8 cellular contexts compared by ENCODE assay signal in genomic region chr22:25172153-25172552, GRCh38. TPM values are rescaled to one million over a fixed set of nuclear protein-coding genes. Genes with fewer than 3 reads are reported as not detected.
DNase-seq lines count a peak whose midpoint lies in the region; ATAC-seq and TF ChIP-seq lines count a peak whose summit lies in the region.

No MANE protein-coding gene starts in this region.

- intact Hi-C loops in CD14-positive monocyte (cut with micrococcal nuclease) = no loop called here

- peaks cover 0 to 5% (median 2%) of the 10 kb centered on the region in 3 donors for H3K27me3 Mint-ChIP-seq in CD14-positive monocyte (ENCODE audit: low read depth in 3 of 3)

- H3K36me3 Mint-ChIP-seq in CD14-positive monocyte = no peaks in the 10 kb centered on the region

- ATAC-seq in GM19455 (IDR thresholded peaks at IDR 0.05; ENCODE audit: unreplicated experiment) (no peak), HG02588 (IDR thresholded peaks at IDR 0.05; ENCODE audit: unreplicated experiment) (no peak)

- in situ Hi-C loops in GM13977 (cut with MboI; ENCODE audit: low pct_unique_long_range_greater_than_20kb, low sequenced_read_pairs, unreplicated experiment) = no loop called here

- H3K4me3 Mint-ChIP-seq in CD14-positive monocyte = no peak overlapping the region

- DNase-seq in GM13977 (ENCODE audit: low spot score) = peak; percentile 59
- peak; percentile 3 for DNase-seq in T follicular helper cell (ENCODE audit: low read depth)
- DNase-seq in dermis microvascular lymphatic vessel endothelial cell (ENCODE audit: low read depth in 2 of 2) = peak; percentile 30 to 60
- DNase-seq in stimulated activated CD4-positive, alpha-beta T cell treated with anti-CD3 and anti-CD28 coated beads, Interleukin-12 subunit alpha, Interleukin-12 subunit beta, amount 100 ng/mL, for 4 hours = peak; percentile 16
- no peak for DNase-seq in CD14-positive monocyte (ENCODE audit: low spot score)
- no peak for DNase-seq in activated CD4-positive, CD25-positive, alpha-beta regulatory T cell (lab: John Stamatoyannopoulos, UW)

- TF ChIP-seq CTCF in GM13977 (IDR thresholded peaks at IDR 0.05; ENCODE audit: extremely low read depth, insufficient read depth, missing control alignments) (peak; percentile 42), CD14-positive monocyte (IDR thresholded peaks at IDR 0.05) (no peak)

- H3K4me1 Mint-ChIP-seq in CD14-positive monocyte = no peaks in the 10 kb centered on the region

- peaks cover 0 to 2% (median 0%) of the 10 kb centered on the region in 7 donors for H3K9me3 Mint-ChIP-seq in CD14-positive monocyte

- no peak overlapping the region for H3K27ac Mint-ChIP-seq in CD14-positive monocyte

RNA-seq across cellular contexts. Expression of gene CRYBB3, which starts 27.5 kb away (rescaled TPM):
- total RNA-seq in dermis microvascular lymphatic vessel endothelial cell = not detected in 2 replicates
- polyA plus RNA-seq in CD14-positive monocyte = not detected

RNA-seq across cellular contexts. Expression of gene CRYBB2, which starts 47.3 kb away (rescaled TPM):
- not detected in 2 replicates for total RNA-seq in dermis microvascular lymphatic vessel endothelial cell
- polyA plus RNA-seq in CD14-positive monocyte = not detected

Comparison
In these comparisons a context has a peak if more than half of its experiments do, and no peak if none do; other contexts are left out.
1. DNase-seq: peak in GM13977 (single experiment), T follicular helper cell (single experiment), dermis microvascular lymphatic vessel endothelial cell (2 of 2) and stimulated activated CD4-positive, alpha-beta T cell treated with anti-CD3 and anti-CD28 coated beads, Interleukin-12 subunit alpha, Interleukin-12 subunit beta, amount 100 ng/mL, for 4 hours (single experiment); none in CD14-positive monocyte (single experiment) and activated CD4-positive, CD25-positive, alpha-beta regulatory T cell (0 of 4).